Comparison of ENCODE assay signal across 9 cellular contexts in the genomic region with DNA sequence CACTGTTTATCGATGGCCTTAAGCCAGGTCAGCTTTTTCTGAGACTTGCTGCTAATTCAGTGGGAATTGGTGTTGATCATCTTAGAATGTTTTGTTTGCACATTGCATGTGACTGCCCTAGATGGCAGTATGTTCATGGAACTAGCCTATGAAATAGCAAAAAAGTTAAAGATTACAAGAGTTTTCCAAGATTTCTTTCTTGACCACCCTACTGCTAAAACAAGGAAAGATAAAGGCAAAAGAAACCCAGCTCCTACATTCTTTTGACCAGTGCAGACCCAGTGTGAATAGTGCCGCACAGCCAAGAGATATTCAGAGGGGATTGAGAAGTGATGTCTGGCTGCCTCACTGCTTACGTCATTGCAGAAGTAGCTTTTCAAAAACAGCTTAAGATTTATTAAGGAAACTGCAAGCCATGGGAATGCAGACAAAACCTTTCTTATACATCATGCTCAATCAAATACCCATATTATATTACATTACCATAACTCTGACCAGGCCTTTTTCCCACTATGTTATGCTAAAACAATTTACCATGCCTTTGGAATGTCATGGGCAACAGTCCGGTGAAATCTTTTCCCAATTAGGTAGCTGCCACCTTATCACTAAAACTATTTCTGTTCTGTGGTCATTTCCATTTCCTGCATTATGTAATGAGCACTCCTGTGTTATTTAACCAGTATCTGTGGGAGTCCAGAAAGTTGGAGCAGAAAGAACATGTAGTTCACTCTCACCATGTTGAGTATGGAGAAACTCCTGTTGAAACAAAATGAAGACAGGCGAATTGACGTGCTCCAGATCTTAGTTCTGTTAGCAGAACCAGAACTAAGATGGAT. TPM values are rescaled to one million over a fixed set of nuclear protein-coding genes. Genes with fewer than 3 reads are reported as not detected.
DNase-seq lines count a peak whose midpoint lies in the region; ATAC-seq, FAIRE-seq and TF ChIP-seq lines count a peak whose summit lies in the region.
"Had no signal": no experiment of that assay in that cellular context is flagged by ENCODE, and none has a peak within 500 bp of the region (broad histone marks: within the 10 kb centered on the region; RNA-seq: fewer than 3 reads in every experiment).

No MANE protein-coding gene starts in this region.

- intact Hi-C loops in MCF 10A (cut with micrococcal nuclease) (loop anchor here (1.0 to 5.0 kb wide), 2 partner anchors 102 to 288 kb away; no protein-coding TSS in a partner anchor), right lobe of liver (cut with DNase I) (no loop called here)

- no peaks in the 10 kb centered on the region for H3K27me3 Mint-ChIP-seq in MCF 10A (ENCODE audit: insufficient read depth, unreplicated experiment)
- peaks cover 7% of the 10 kb centered on the region for H3K27me3 Mint-ChIP-seq in type B pancreatic cell

- no TSS peak for BruUV-seq in MCF 10A (replicated peaks; lab: Mats Ljungman, UMichigan)

- 42% methylated on average over 6 of the region's 6 CpGs for WGBS in right lobe of liver (ENCODE audit: insufficient coverage, low coverage, low lambda C conversion rate, missing lambda C conversion rate)

- peaks cover 0 to 48% (median 13%) of the 10 kb centered on the region in 4 donors for H3K4me1 ChIP-seq in right lobe of liver

- H3K4me3 Mint-ChIP-seq in MCF 10A (ENCODE audit: unreplicated experiment): peak overlapping the region; percentile 31
- peak overlapping the region; percentile 52 for H3K4me3 Mint-ChIP-seq in type B pancreatic cell

- TF ChIP-seq POLR2A in right lobe of liver (IDR thresholded peaks at IDR 0.05): peak; percentile 54

- CTCF ChIA-PET in MCF 10A (lab: Yijun Ruan, JAX): interaction anchor here (0.6 to 12.6 kb wide), 38 partner anchors 8 to 224 kb away, joined by 3 to 371 read pairs (median 4); a partner anchor contains a TSS

- no peaks in the 10 kb centered on the region for H3K36me3 ChIP-seq in right lobe of liver

- DNase-seq in HTR-8/SVneo (ENCODE audit: insufficient read length, low spot score) (peak; percentile 46), MCF 10A (ENCODE audit: unreplicated experiment) (no peak), right lobe of liver (no peak), type B pancreatic cell (ENCODE audit: extremely low spot score, unreplicated experiment) (no peak), OCI-M1 (lab: John Stamatoyannopoulos, UW) (no peak)
- DNase-seq in stimulated activated CD8-positive, alpha-beta memory T cell treated with anti-CD3 and anti-CD28 coated beads, Interleukin-4, amount 100 ng/mL, for 48 hours: no peak
- DNase-seq: midbrain, NCI-H1092 treated with DMSO at 0.1 percent for 48 hours had no signal

- TF ChIP-seq CTCF in MCF 10A (IDR thresholded peaks at IDR 0.05; ENCODE audit: unreplicated experiment) (peak; percentile 29), right lobe of liver (IDR thresholded peaks at IDR 0.05) (peak in 2 of 4 donors; percentile 24 to 35), type B pancreatic cell (conservative IDR thresholded peaks at IDR 0.05) (peak; percentile 34)

- H3K4me3 ChIP-seq in right lobe of liver: no peak overlapping the region

- ATAC-seq in right lobe of liver (peak; percentile 40 to 61 (median 48)), HG03565 (IDR thresholded peaks at IDR 0.05; ENCODE audit: unreplicated experiment) (no peak)

- H3K9me3 Mint-ChIP-seq in MCF 10A (ENCODE audit: unreplicated experiment): no peaks in the 10 kb centered on the region
- no peaks in the 10 kb centered on the region for H3K9me3 Mint-ChIP-seq in type B pancreatic cell

- H3K27ac ChIP-seq in right lobe of liver: peak overlapping the region; percentile 58 to 69 (median 63)

- H3K27me3 ChIP-seq in right lobe of liver: no peaks in the 10 kb centered on the region

- H3K9me3 ChIP-seq in right lobe of liver: no peaks in the 10 kb centered on the region

- peaks cover 20% of the 10 kb centered on the region for H3K36me3 Mint-ChIP-seq in MCF 10A (ENCODE audit: insufficient read depth, unreplicated experiment)
- peaks cover 3% of the 10 kb centered on the region for H3K36me3 Mint-ChIP-seq in type B pancreatic cell

- POLR2A ChIA-PET in MCF 10A (lab: Yijun Ruan, JAX): interaction anchor here (0.6 to 11.3 kb wide), 17 partner anchors 9 to 185 kb away, joined by 3 to 245 read pairs (median 4); a partner anchor contains a TSS

- H3K27ac Mint-ChIP-seq in MCF 10A (ENCODE audit: low read depth, unreplicated experiment) (peak overlapping the region; percentile 34), type B pancreatic cell (peak overlapping the region; percentile 54)

- H3K4me1 Mint-ChIP-seq in MCF 10A (ENCODE audit: insufficient read depth, unreplicated experiment) (peaks cover 72% of the 10 kb centered on the region), type B pancreatic cell (ENCODE audit: unreplicated experiment) (peaks cover 65% of the 10 kb centered on the region)

- FAIRE-seq in HTR-8/SVneo (lab: Jason Lieb, UNC): peak; percentile 63

RNA-seq across cellular contexts. Expression of a gene that starts 6.0 kb away (rescaled TPM):
- total RNA-seq in MCF 10A (2022) (89.8 and 109 TPM in 2 replicates), right lobe of liver (10 to 100 TPM; 21.9 to 40.6 (median 31.2) TPM), type B pancreatic cell (ENCODE audit: low replicate concordance) (33.2 and 43.5 TPM in 2 replicates)
